ENCODE assay signal across 8 cellular contexts in the genomic region with DNA sequence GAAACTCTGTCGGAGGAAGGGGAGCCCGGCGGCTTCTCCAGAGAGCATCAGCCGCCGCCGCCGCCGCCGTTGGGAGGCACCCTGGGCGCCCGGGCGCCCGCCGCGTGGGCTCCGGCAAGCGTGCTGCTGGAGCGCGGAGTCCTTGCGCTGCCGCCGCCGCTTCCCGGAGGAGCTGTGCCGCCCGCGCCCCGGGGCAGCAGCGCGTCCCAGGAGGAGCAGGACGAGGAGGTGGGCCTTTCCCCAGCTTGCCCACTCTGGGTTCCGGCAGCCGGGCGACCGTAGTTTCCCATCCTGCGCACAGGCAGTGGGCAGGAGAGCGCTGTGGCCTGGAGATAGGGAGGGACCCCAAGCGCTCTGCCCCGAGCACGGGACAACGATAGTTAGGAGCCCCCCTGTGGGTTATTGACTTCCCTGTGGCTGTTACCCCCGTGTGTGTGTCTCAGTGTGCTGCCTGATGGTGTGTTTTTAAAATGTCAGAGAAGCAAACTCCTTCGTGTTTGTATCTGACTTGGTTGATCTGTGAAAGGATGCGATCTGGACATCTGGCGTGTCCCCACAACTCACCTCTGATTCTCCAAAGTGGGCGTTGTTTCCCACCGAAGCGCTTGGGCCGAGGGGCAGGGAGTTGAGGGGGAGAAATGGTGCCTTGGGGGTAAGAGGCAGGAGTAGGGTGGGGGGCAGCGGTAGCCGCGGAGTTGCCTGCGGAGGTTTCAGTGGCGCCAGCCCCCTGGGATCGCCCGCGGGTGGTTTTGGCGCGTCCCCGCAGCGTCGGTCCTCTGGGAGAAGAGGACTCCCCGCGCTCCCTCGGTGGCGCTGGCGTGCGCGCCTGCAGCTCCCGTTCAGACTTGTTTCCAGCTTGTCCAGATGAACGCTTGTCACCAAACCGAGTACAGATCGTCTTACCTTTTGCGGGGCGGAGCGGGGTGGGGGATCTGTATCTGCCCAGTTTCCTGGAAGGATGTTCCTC. TPM values are rescaled to one million over a fixed set of nuclear protein-coding genes. Genes with fewer than 3 reads are reported as not detected.
DNase-seq lines count a peak whose midpoint lies in the region; ATAC-seq and TF ChIP-seq lines count a peak whose summit lies in the region.

No MANE protein-coding gene starts in this region.

- peak overlapping the region; percentile 89 for H3K4me3 ChIP-seq in smooth muscle cell

- peak; percentile 12 for ATAC-seq in HG02938 (IDR thresholded peaks at IDR 0.05; ENCODE audit: unreplicated experiment)

- H3K4me1 ChIP-seq in smooth muscle cell (ENCODE audit: low read depth) = no peaks in the 10 kb centered on the region

- in situ Hi-C loops in T47D (cut with HindIII; ENCODE audit: low pct_unique_long_range_greater_than_20kb, low sequenced_read_pairs) = no loop called here

- H3K4me3 Mint-ChIP-seq in activated CD4-positive, alpha-beta T cell treated with anti-CD3 and anti-CD28 coated beads, Interleukin-2, amount 10 ng/mL, durations not matched to agents 7 days and 5 days = peak overlapping the region; percentile 68

- under 1% methylated on average over 76 of the region's 76 CpGs for WGBS in smooth muscle cell (ENCODE audit: low lambda C conversion rate)

- H2AFZ ChIP-seq in smooth muscle cell (ENCODE audit: low read depth) = peak overlapping the region; percentile 96

- no peaks in the 10 kb centered on the region for H3K36me3 ChIP-seq in smooth muscle cell (ENCODE audit: low read depth)

- no peak overlapping the region for H3K27ac ChIP-seq in smooth muscle cell (ENCODE audit: low read depth)

- DNase-seq in activated CD4-positive, alpha-beta T cell treated with anti-CD3 and anti-CD28 coated beads, Interleukin-2, amount 10 ng/mL, durations not matched to agents 7 days and 5 days = peak; percentile 13
- DNase-seq in activated CD4-positive, alpha-beta T cell treated with anti-CD3 and anti-CD28 coated beads, Interleukin-2, amount 50 U/mL, for 1 hour = no peak
- peak; percentile 91 for DNase-seq in NCI-H748 (lab: John Stamatoyannopoulos, UW; ENCODE audit: unreplicated experiment)
- peak; percentile 61 to 76 for DNase-seq in T47D (ENCODE audit: low read depth in 1 of 2, low spot score in 1 of 2)
- peak; percentile 80 for DNase-seq in islet precursor cell
- DNase-seq in smooth muscle cell (lab: John Stamatoyannopoulos, UW; ENCODE audit: unreplicated experiment) = peak; percentile 36
- no peak for DNase-seq in NCI-H1930 (lab: John Stamatoyannopoulos, UW)

- H3K36me3 Mint-ChIP-seq in activated CD4-positive, alpha-beta T cell treated with anti-CD3 and anti-CD28 coated beads, Interleukin-2, amount 10 ng/mL, durations not matched to agents 7 days and 5 days (ENCODE audit: low read depth) = no peaks in the 10 kb centered on the region

- CTCF ChIA-PET in activated CD4-positive, alpha-beta T cell treated with anti-CD3 and anti-CD28 coated beads, Interleukin-2, amount 10 ng/mL, durations not matched to agents 7 days and 5 days (lab: Charles Lee) = no interaction called here

- TF ChIP-seq CTCF in smooth muscle cell (IDR thresholded peaks at IDR 0.05; ENCODE audit: borderline replicate concordance, insufficient read depth, poor library complexity, severe bottlenecking) = no peak

- peaks cover 80% of the 10 kb centered on the region for H3K27me3 ChIP-seq in smooth muscle cell (ENCODE audit: low read depth)

- H3K9me3 Mint-ChIP-seq in activated CD4-positive, alpha-beta T cell treated with anti-CD3 and anti-CD28 coated beads, Interleukin-2, amount 10 ng/mL, durations not matched to agents 7 days and 5 days = no peaks in the 10 kb centered on the region

- H3K27ac Mint-ChIP-seq in activated CD4-positive, alpha-beta T cell treated with anti-CD3 and anti-CD28 coated beads, Interleukin-2, amount 10 ng/mL, durations not matched to agents 7 days and 5 days = peak overlapping the region; percentile 33

- no peaks in the 10 kb centered on the region for H3F3A ChIP-seq in smooth muscle cell (ENCODE audit: low read depth)

- H3K27me3 Mint-ChIP-seq in activated CD4-positive, alpha-beta T cell treated with anti-CD3 and anti-CD28 coated beads, Interleukin-2, amount 10 ng/mL, durations not matched to agents 7 days and 5 days = peaks cover 65% of the 10 kb centered on the region

- H3K4me2 ChIP-seq in smooth muscle cell = peak overlapping the region; percentile 98

- no peaks in the 10 kb centered on the region for H3K9me3 ChIP-seq in smooth muscle cell (replicated peaks; ENCODE audit: low read depth)

- H4K20me1 ChIP-seq in smooth muscle cell (ENCODE audit: low read depth) = no peaks in the 10 kb centered on the region

- POLR2A ChIA-PET in activated CD4-positive, alpha-beta T cell treated with anti-CD3 and anti-CD28 coated beads, Interleukin-2, amount 10 ng/mL, durations not matched to agents 7 days and 5 days (lab: Charles Lee) = no interaction called here

- no peak overlapping the region for H3K9ac ChIP-seq in smooth muscle cell (ENCODE audit: low read depth)

- peaks cover 26% of the 10 kb centered on the region for H3K4me1 Mint-ChIP-seq in activated CD4-positive, alpha-beta T cell treated with anti-CD3 and anti-CD28 coated beads, Interleukin-2, amount 10 ng/mL, durations not matched to agents 7 days and 5 days

- no peaks in the 10 kb centered on the region for H3K79me2 ChIP-seq in smooth muscle cell (ENCODE audit: low read depth)

RNA-seq across cellular contexts. Expression of gene MAST4, which starts 0.9 kb away (rescaled TPM):
- total RNA-seq in activated CD4-positive, alpha-beta T cell treated with anti-CD3 and anti-CD28 coated beads, Interleukin-2, amount 10 ng/mL, durations not matched to agents 7 days and 5 days = 10 to 100 TPM; 23.5 to 25.8 TPM
- total RNA-seq in smooth muscle cell = 19.1 and 24.0 TPM in 2 replicates
- polyA plus RNA-seq in smooth muscle cell = 6.3 and 12.2 TPM in 2 replicates

Comparison
In these comparisons a context has a peak if more than half of its experiments do, and no peak if none do; other contexts are left out.
1. DNase-seq: peak in activated CD4-positive, alpha-beta T cell treated with anti-CD3 and anti-CD28 coated beads, Interleukin-2, amount 10 ng/mL, durations not matched to agents 7 days and 5 days (single experiment), NCI-H748 (single experiment), T47D (2 of 2), islet precursor cell (single experiment) and smooth muscle cell (single experiment); none in activated CD4-positive, alpha-beta T cell treated with anti-CD3 and anti-CD28 coated beads, Interleukin-2, amount 50 U/mL, for 1 hour (single experiment) and NCI-H1930 (0 of 2).